ENCODE assay signal across 19 cellular contexts in the genomic region with DNA sequence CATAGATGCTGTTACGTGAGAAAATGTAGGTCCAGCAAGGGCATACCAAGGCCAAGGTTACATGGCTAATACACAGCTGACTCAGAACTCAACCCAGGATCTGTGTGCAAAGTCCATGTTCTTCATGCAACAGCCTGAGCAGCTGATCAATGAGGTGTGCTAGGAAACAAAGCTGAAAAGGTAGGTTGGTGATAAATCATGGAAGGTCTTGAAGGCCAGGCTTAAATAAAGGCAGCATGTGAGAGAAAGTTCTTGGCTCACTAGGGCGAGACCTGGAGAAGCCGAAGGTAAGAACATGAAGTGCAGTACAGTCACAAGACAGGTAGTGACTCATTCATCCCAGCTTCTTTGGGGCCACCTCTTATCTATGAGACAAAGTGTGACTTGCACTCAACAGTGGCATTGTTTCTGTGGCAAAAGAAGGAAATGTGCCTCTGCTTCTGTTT. TPM values are rescaled to one million over a fixed set of nuclear protein-coding genes. Genes with fewer than 3 reads are reported as not detected.
DNase-seq lines count a peak whose midpoint lies in the region; ATAC-seq and TF ChIP-seq lines count a peak whose summit lies in the region.
"Had no signal": no experiment of that assay in that cellular context is flagged by ENCODE, and none has a peak within 500 bp of the region (broad histone marks: within the 10 kb centered on the region; RNA-seq: fewer than 3 reads in every experiment).

No MANE protein-coding gene starts in this region.

- TF ChIP-seq POLR2A in ovary (IDR thresholded peaks at IDR 0.05), result no peak

- TF ChIP-seq CTCF in left ventricle myocardium inferior (IDR thresholded peaks at IDR 0.05; ENCODE audit: borderline replicate concordance) (no peak), right atrium auricular region (IDR thresholded peaks at IDR 0.05) (no peak), ovary (IDR thresholded peaks at IDR 0.05) (no peak)

- 86 to 91% (median 86%) methylated on average over 3 of the region's 3 CpGs for WGBS in ovary, 3 donors

- H3K27ac ChIP-seq in left ventricle myocardium inferior (replicated peaks) (peak overlapping the region; percentile 49), right atrium auricular region (peak overlapping the region in 1 of 2 donors; percentile 37), ovary (no peak overlapping the region)
- H3K27ac ChIP-seq: KMS-11, thoracic aorta had no signal

- no peak overlapping the region for H3K27ac Mint-ChIP-seq in activated CD8-positive, alpha-beta T cell treated with anti-CD3 and anti-CD28 coated beads, Interleukin-2, amount 10 ng/mL, durations not matched to agents 7 days and 5 days
- H3K27ac Mint-ChIP-seq in stimulated activated naive CD8-positive, alpha-beta T cell treated with anti-CD3 and anti-CD28 coated beads, Interleukin-15, amount 100 ng/mL, for 72 hours, result no peak overlapping the region
- H3K27ac Mint-ChIP-seq in T-helper 17 cell, result no peak overlapping the region
- H3K27ac Mint-ChIP-seq: activated T-cell treated with anti-CD3 and anti-CD28 coated beads, Interleukin-2, amount 50 U/mL, for 24 hours; endodermal cell; GM23338 had no signal

- H3K36me3 ChIP-seq in left ventricle myocardium inferior (no peaks in the 10 kb centered on the region), right atrium auricular region (no peaks in the 10 kb centered on the region), ovary (no peaks in the 10 kb centered on the region)
- H3K36me3 ChIP-seq: thoracic aorta had no signal

- peak; percentile 36 for ATAC-seq in activated CD8-positive, alpha-beta T cell treated with anti-CD3 and anti-CD28 coated beads, Interleukin-2, amount 10 ng/mL, durations not matched to agents 7 days and 5 days
- ATAC-seq in stimulated activated naive CD8-positive, alpha-beta T cell treated with anti-CD3 and anti-CD28 coated beads, Interleukin-15, amount 100 ng/mL, for 72 hours, result peak; percentile 66
- no peak for ATAC-seq in T-helper 17 cell
- ATAC-seq: GM23338 had no signal

- no peak for DNase-seq in left ventricle myocardium inferior
- DNase-seq in right atrium auricular region (ENCODE audit: low spot score), result no peak
- no peak for DNase-seq in activated CD8-positive, alpha-beta T cell treated with anti-CD3 and anti-CD28 coated beads, Interleukin-2, amount 10 ng/mL, durations not matched to agents 7 days and 5 days
- peak; percentile 36 for DNase-seq in left kidney (ENCODE audit: low read depth, low spot score)
- DNase-seq in stimulated activated naive CD8-positive, alpha-beta T cell treated with anti-CD3 and anti-CD28 coated beads, Interleukin-15, amount 100 ng/mL, for 72 hours, result no peak
- no peak for DNase-seq in HEK293T (ENCODE audit: extremely low spot score)
- no peak for DNase-seq in T-helper 17 cell
- DNase-seq in ovary, result no peak
- DNase-seq: activated T-cell treated with anti-CD3 and anti-CD28 coated beads, Interleukin-2, amount 50 U/mL, for 24 hours; endodermal cell; foreskin melanocyte; GDM1; NCI-H146; NCI-H345 had no signal

- intact Hi-C loops in left ventricle myocardium inferior (cut with micrococcal nuclease), result no loop called here
- intact Hi-C loops in ovary (cut with DNase I), result loop anchor here in 1 of 4 donors (5.0 kb wide), 1 partner anchor 1438 kb away; no protein-coding TSS in a partner anchor

- no peaks in the 10 kb centered on the region for H3K27me3 Mint-ChIP-seq in activated CD8-positive, alpha-beta T cell treated with anti-CD3 and anti-CD28 coated beads, Interleukin-2, amount 10 ng/mL, durations not matched to agents 7 days and 5 days (ENCODE audit: low read depth)
- H3K27me3 Mint-ChIP-seq in stimulated activated naive CD8-positive, alpha-beta T cell treated with anti-CD3 and anti-CD28 coated beads, Interleukin-15, amount 100 ng/mL, for 72 hours, result no peaks in the 10 kb centered on the region
- H3K27me3 Mint-ChIP-seq in T-helper 17 cell, result peaks cover 14% of the 10 kb centered on the region

- no peak overlapping the region for H3K4me3 Mint-ChIP-seq in activated CD8-positive, alpha-beta T cell treated with anti-CD3 and anti-CD28 coated beads, Interleukin-2, amount 10 ng/mL, durations not matched to agents 7 days and 5 days
- no peak overlapping the region for H3K4me3 Mint-ChIP-seq in stimulated activated naive CD8-positive, alpha-beta T cell treated with anti-CD3 and anti-CD28 coated beads, Interleukin-15, amount 100 ng/mL, for 72 hours
- no peak overlapping the region for H3K4me3 Mint-ChIP-seq in T-helper 17 cell
- H3K4me3 Mint-ChIP-seq: activated T-cell treated with anti-CD3 and anti-CD28 coated beads, Interleukin-2, amount 50 U/mL, for 24 hours; central memory CD8-positive, alpha-beta T cell; endodermal cell; GM23338 had no signal

- POLR2A ChIA-PET in activated CD8-positive, alpha-beta T cell treated with anti-CD3 and anti-CD28 coated beads, Interleukin-2, amount 10 ng/mL, durations not matched to agents 7 days and 5 days (lab: Charles Lee), result no interaction called here
- POLR2A ChIA-PET in HEK293T (lab: Yijun Ruan, JAX), result no interaction called here

- H3K9me3 Mint-ChIP-seq in activated CD8-positive, alpha-beta T cell treated with anti-CD3 and anti-CD28 coated beads, Interleukin-2, amount 10 ng/mL, durations not matched to agents 7 days and 5 days (ENCODE audit: insufficient read depth), result no peaks in the 10 kb centered on the region
- H3K9me3 Mint-ChIP-seq in stimulated activated naive CD8-positive, alpha-beta T cell treated with anti-CD3 and anti-CD28 coated beads, Interleukin-15, amount 100 ng/mL, for 72 hours, result no peaks in the 10 kb centered on the region
- H3K9me3 Mint-ChIP-seq: activated T-cell treated with anti-CD3 and anti-CD28 coated beads, Interleukin-2, amount 50 U/mL, for 24 hours; central memory CD8-positive, alpha-beta T cell; endodermal cell; GM23338 had no signal

- H3K36me3 Mint-ChIP-seq in activated CD8-positive, alpha-beta T cell treated with anti-CD3 and anti-CD28 coated beads, Interleukin-2, amount 10 ng/mL, durations not matched to agents 7 days and 5 days (ENCODE audit: low read depth), result no peaks in the 10 kb centered on the region
- peaks cover 4% of the 10 kb centered on the region for H3K36me3 Mint-ChIP-seq in T-helper 17 cell (ENCODE audit: low read depth)

- no peak for TF ChIP-seq EP300 in ovary (IDR thresholded peaks at IDR 0.05)

- H3K4me3 ChIP-seq in left ventricle myocardium inferior, result no peak overlapping the region
- H3K4me3 ChIP-seq in right atrium auricular region, result no peak overlapping the region
- H3K4me3 ChIP-seq in ovary, result no peak overlapping the region
- H3K4me3 ChIP-seq: GM23338, thoracic aorta had no signal

- H3K9me3 ChIP-seq in left ventricle myocardium inferior (replicated peaks), result no peaks in the 10 kb centered on the region
- no peaks in the 10 kb centered on the region for H3K9me3 ChIP-seq in right atrium auricular region
- no peaks in the 10 kb centered on the region for H3K9me3 ChIP-seq in T-helper 17 cell (ENCODE audit: control insufficient read depth, low read length, poor library complexity, severe bottlenecking)
- H3K9me3 ChIP-seq in ovary, result no peaks in the 10 kb centered on the region
- H3K9me3 ChIP-seq: thoracic aorta had no signal

- H3K27me3 ChIP-seq in left ventricle myocardium inferior (ENCODE audit: low read depth) (no peaks in the 10 kb centered on the region), right atrium auricular region (no peaks in the 10 kb centered on the region), ovary (no peaks in the 10 kb centered on the region)

- H3K4me1 ChIP-seq in left ventricle myocardium inferior (peaks cover 21% of the 10 kb centered on the region), right atrium auricular region (peaks cover 0 to 22% of the 10 kb centered on the region in 2 donors), ovary (ENCODE audit: insufficient read depth) (peaks cover 3% of the 10 kb centered on the region)

- CTCF ChIA-PET in activated CD8-positive, alpha-beta T cell treated with anti-CD3 and anti-CD28 coated beads, Interleukin-2, amount 10 ng/mL, durations not matched to agents 7 days and 5 days (lab: Charles Lee), result interaction anchor here (0.9 to 1.3 kb wide), 3 partner anchors 20 to 24 kb away, joined by 3 to 4 read pairs (median 4); no protein-coding TSS in a partner anchor
- CTCF ChIA-PET in HEK293T (lab: Yijun Ruan, JAX), result interaction anchor here (1.1 kb wide), 1 partner anchor 20 kb away, joined by 3 read pairs; no protein-coding TSS in a partner anchor

- peaks cover 5% of the 10 kb centered on the region for H3K4me1 Mint-ChIP-seq in activated CD8-positive, alpha-beta T cell treated with anti-CD3 and anti-CD28 coated beads, Interleukin-2, amount 10 ng/mL, durations not matched to agents 7 days and 5 days (ENCODE audit: low read depth)
- H3K4me1 Mint-ChIP-seq in stimulated activated naive CD8-positive, alpha-beta T cell treated with anti-CD3 and anti-CD28 coated beads, Interleukin-15, amount 100 ng/mL, for 72 hours, result peaks cover 9% of the 10 kb centered on the region
- H3K4me1 Mint-ChIP-seq in T-helper 17 cell, result no peaks in the 10 kb centered on the region
- H3K4me1 Mint-ChIP-seq: central memory CD8-positive, alpha-beta T cell; GM23338 had no signal

TF ChIP-seq in HEK293T, 16 proteins besides CTCF, POLR2A, EP300 and RAD21:
- TF ChIP-seq BHLHE40 (IDR thresholded peaks at IDR 0.05; ENCODE audit: borderline replicate concordance) (no peak), ELF4 (IDR thresholded peaks at IDR 0.05) (no peak), TARDBP (IDR thresholded peaks at IDR 0.05) (no peak), ZNF384 (IDR thresholded peaks at IDR 0.05) (no peak), FOXA1 (IDR thresholded peaks at IDR 0.05) (no peak), SP1 (IDR thresholded peaks at IDR 0.05) (no peak), LEF1 (IDR thresholded peaks at IDR 0.05; ENCODE audit: borderline replicate concordance) (no peak)

RNA-seq across cellular contexts. Expression of gene TLR5, which starts 33.4 kb away (rescaled TPM):
- total RNA-seq in left ventricle myocardium inferior (2.3 TPM), right atrium auricular region (1 to 10 TPM; 1.0 to 3.6 TPM), T-helper 17 cell (1 to 10 TPM; 2.6 to 2.8 TPM), ovary (10 to 100 TPM in 6 of 7 donors, 1 to 10 TPM in 1; 7.7 to 38.8 (median 29.3) TPM)
- total RNA-seq in activated CD8-positive, alpha-beta T cell treated with anti-CD3 and anti-CD28 coated beads, Interleukin-2, amount 10 ng/mL, durations not matched to agents 7 days and 5 days, result under 1 TPM; 0.32 to 0.44 TPM
- polyA plus RNA-seq in ovary, result 10 to 100 TPM in 1 of 2 donors, 1 to 10 TPM in 1; 9.9 to 22.3 TPM
- total RNA-seq: endodermal cell had no signal
- polyA plus RNA-seq: neural cell had no signal
